ENCODE assay signal across 9 cellular contexts in genomic region chr3:149621218-149622005, GRCh38. TPM values are rescaled to one million over a fixed set of nuclear protein-coding genes. Genes with fewer than 3 reads are reported as not detected.
DNase-seq lines count a peak whose midpoint lies in the region; ATAC-seq and TF ChIP-seq lines count a peak whose summit lies in the region.
"Had no signal": no experiment of that assay in that cellular context is flagged by ENCODE, and none has a peak within 500 bp of the region (broad histone marks: within the 10 kb centered on the region; RNA-seq: fewer than 3 reads in every experiment).

No MANE protein-coding gene starts in this region.

- no peaks in the 10 kb centered on the region for H3K9me3 ChIP-seq in muscle layer of duodenum (ENCODE audit: control insufficient read depth in 1 of 2, low read length in 2 of 2)

- ATAC-seq in activated CD4-positive, alpha-beta T cell treated with anti-CD3 and anti-CD28 coated beads for 36 hours, result peak; percentile 73
- ATAC-seq in HG03103 (IDR thresholded peaks at IDR 0.05; ENCODE audit: low read depth, unreplicated experiment), result peak; percentile 63
- no peak for ATAC-seq in activated CD8-positive, alpha-beta T cell treated with anti-CD3 and anti-CD28 coated beads, Interleukin-2, amount 10 ng/mL, durations not matched to agents 7 days and 5 days
- no peak for ATAC-seq in GM19328 (IDR thresholded peaks at IDR 0.05; ENCODE audit: unreplicated experiment)

- no peak overlapping the region for H3K4me3 Mint-ChIP-seq in activated CD4-positive, alpha-beta T cell treated with anti-CD3 and anti-CD28 coated beads for 36 hours
- H3K4me3 Mint-ChIP-seq in activated CD8-positive, alpha-beta T cell treated with anti-CD3 and anti-CD28 coated beads, Interleukin-2, amount 10 ng/mL, durations not matched to agents 7 days and 5 days, result no peak overlapping the region
- H3K4me3 Mint-ChIP-seq in glutamatergic neuron (ENCODE audit: unreplicated experiment), result no peak overlapping the region

- H3K4me1 Mint-ChIP-seq in activated CD4-positive, alpha-beta T cell treated with anti-CD3 and anti-CD28 coated beads for 36 hours, result peaks cover 14% of the 10 kb centered on the region
- peaks cover 13% of the 10 kb centered on the region for H3K4me1 Mint-ChIP-seq in activated CD8-positive, alpha-beta T cell treated with anti-CD3 and anti-CD28 coated beads, Interleukin-2, amount 10 ng/mL, durations not matched to agents 7 days and 5 days (ENCODE audit: low read depth)
- no peaks in the 10 kb centered on the region for H3K4me1 Mint-ChIP-seq in glutamatergic neuron (ENCODE audit: low read depth, unreplicated experiment)

- H3K27ac Mint-ChIP-seq in activated CD4-positive, alpha-beta T cell treated with anti-CD3 and anti-CD28 coated beads for 36 hours, result no peak overlapping the region
- H3K27ac Mint-ChIP-seq in activated CD8-positive, alpha-beta T cell treated with anti-CD3 and anti-CD28 coated beads, Interleukin-2, amount 10 ng/mL, durations not matched to agents 7 days and 5 days, result no peak overlapping the region
- no peak overlapping the region for H3K27ac Mint-ChIP-seq in glutamatergic neuron (ENCODE audit: unreplicated experiment)

- peak; percentile 11 for DNase-seq in activated CD4-positive, alpha-beta T cell treated with anti-CD3 and anti-CD28 coated beads for 36 hours
- no peak for DNase-seq in activated CD4-positive, alpha-beta T cell treated with anti-CD3 and anti-CD28 coated beads, Interleukin-2, amount 50 U/mL, for 4 hours
- DNase-seq in activated CD8-positive, alpha-beta T cell treated with anti-CD3 and anti-CD28 coated beads, Interleukin-2, amount 10 ng/mL, durations not matched to agents 7 days and 5 days, result peak; percentile 21
- DNase-seq in glutamatergic neuron (no peak), NCI-H510A treated with DMSO at 0.1 percent for 48 hours (lab: John Stamatoyannopoulos, UW) (no peak)

- intact Hi-C loops in activated CD4-positive, alpha-beta T cell treated with anti-CD3 and anti-CD28 coated beads for 36 hours (cut with DNase I, micrococcal nuclease), result loop anchor here (1.0 kb wide), 1 partner anchor 81 kb away; no protein-coding TSS in a partner anchor

- POLR2A ChIA-PET in activated CD4-positive, alpha-beta T cell treated with anti-CD3 and anti-CD28 coated beads for 36 hours (lab: Charles Lee), result no interaction called here
- POLR2A ChIA-PET in activated CD8-positive, alpha-beta T cell treated with anti-CD3 and anti-CD28 coated beads, Interleukin-2, amount 10 ng/mL, durations not matched to agents 7 days and 5 days (lab: Charles Lee), result no interaction called here

- H3K36me3 Mint-ChIP-seq in activated CD4-positive, alpha-beta T cell treated with anti-CD3 and anti-CD28 coated beads for 36 hours (ENCODE audit: low read depth), result no peaks in the 10 kb centered on the region
- H3K36me3 Mint-ChIP-seq in activated CD8-positive, alpha-beta T cell treated with anti-CD3 and anti-CD28 coated beads, Interleukin-2, amount 10 ng/mL, durations not matched to agents 7 days and 5 days (ENCODE audit: low read depth), result no peaks in the 10 kb centered on the region
- H3K36me3 Mint-ChIP-seq in glutamatergic neuron (ENCODE audit: unreplicated experiment), result no peaks in the 10 kb centered on the region

- peak overlapping the region; percentile 25 for H3K27ac ChIP-seq in muscle layer of duodenum (ENCODE audit: low read length)
- H3K27ac ChIP-seq: C4-2B had no signal

- no peak overlapping the region for H3K4me3 ChIP-seq in muscle layer of duodenum (ENCODE audit: low read depth in 1 of 2, low read length in 2 of 2)

- no peak for TF ChIP-seq CTCF in glutamatergic neuron (IDR thresholded peaks at IDR 0.05; ENCODE audit: partially characterized antibody, unreplicated experiment)

- H3K27me3 Mint-ChIP-seq in activated CD4-positive, alpha-beta T cell treated with anti-CD3 and anti-CD28 coated beads for 36 hours, result peaks cover 16% of the 10 kb centered on the region
- H3K27me3 Mint-ChIP-seq in activated CD8-positive, alpha-beta T cell treated with anti-CD3 and anti-CD28 coated beads, Interleukin-2, amount 10 ng/mL, durations not matched to agents 7 days and 5 days (ENCODE audit: low read depth), result peaks cover 21% of the 10 kb centered on the region
- no peaks in the 10 kb centered on the region for H3K27me3 Mint-ChIP-seq in glutamatergic neuron (ENCODE audit: unreplicated experiment)

- H3K4me1 ChIP-seq in muscle layer of duodenum (ENCODE audit: control insufficient read depth in 1 of 2, insufficient read depth in 2 of 2, low read length in 2 of 2), result peaks cover 4 to 39% of the 10 kb centered on the region in 2 donors

- no peaks in the 10 kb centered on the region for H3K27me3 ChIP-seq in muscle layer of duodenum (ENCODE audit: low read depth, low read length)

- CTCF ChIA-PET in activated CD4-positive, alpha-beta T cell treated with anti-CD3 and anti-CD28 coated beads for 36 hours (lab: Charles Lee), result no interaction called here
- CTCF ChIA-PET in activated CD8-positive, alpha-beta T cell treated with anti-CD3 and anti-CD28 coated beads, Interleukin-2, amount 10 ng/mL, durations not matched to agents 7 days and 5 days (lab: Charles Lee), result interaction anchor here (0.8 to 1.1 kb wide), 2 partner anchors 12 to 39 kb away, joined by 3 to 5 read pairs; no protein-coding TSS in a partner anchor

- H3K9me3 Mint-ChIP-seq in activated CD4-positive, alpha-beta T cell treated with anti-CD3 and anti-CD28 coated beads for 36 hours (ENCODE audit: low read depth), result no peaks in the 10 kb centered on the region
- no peaks in the 10 kb centered on the region for H3K9me3 Mint-ChIP-seq in activated CD8-positive, alpha-beta T cell treated with anti-CD3 and anti-CD28 coated beads, Interleukin-2, amount 10 ng/mL, durations not matched to agents 7 days and 5 days (ENCODE audit: insufficient read depth)
- H3K9me3 Mint-ChIP-seq in glutamatergic neuron (ENCODE audit: unreplicated experiment), result no peaks in the 10 kb centered on the region

- peaks cover 0 to 4% of the 10 kb centered on the region in 2 donors for H3K36me3 ChIP-seq in muscle layer of duodenum (ENCODE audit: control insufficient read depth in 1 of 2, insufficient read depth in 2 of 2, low read length in 2 of 2)

RNA-seq across cellular contexts. Expression of gene WWTR1, which starts 36.4 kb away (rescaled TPM):
- total RNA-seq in activated CD4-positive, alpha-beta T cell treated with anti-CD3 and anti-CD28 coated beads for 36 hours, result under 1 TPM; 0.46 to 0.54 TPM
- total RNA-seq in activated CD8-positive, alpha-beta T cell treated with anti-CD3 and anti-CD28 coated beads, Interleukin-2, amount 10 ng/mL, durations not matched to agents 7 days and 5 days, result under 1 TPM; 0.31 to 0.53 TPM
- 2.3 TPM for total RNA-seq in glutamatergic neuron (ENCODE audit: unreplicated experiment)

Comparison
In these comparisons a context has a peak if more than half of its experiments do, and no peak if none do; other contexts are left out.
1. DNase-seq: peak in activated CD4-positive, alpha-beta T cell treated with anti-CD3 and anti-CD28 coated beads for 36 hours (single experiment) and activated CD8-positive, alpha-beta T cell treated with anti-CD3 and anti-CD28 coated beads, Interleukin-2, amount 10 ng/mL, durations not matched to agents 7 days and 5 days (single experiment); none in activated CD4-positive, alpha-beta T cell treated with anti-CD3 and anti-CD28 coated beads, Interleukin-2, amount 50 U/mL, for 4 hours (0 of 2), glutamatergic neuron (single experiment) and NCI-H510A treated with DMSO at 0.1 percent for 48 hours (single experiment).
2. ATAC-seq: peak in activated CD4-positive, alpha-beta T cell treated with anti-CD3 and anti-CD28 coated beads for 36 hours (single experiment) and HG03103 (single experiment); none in activated CD8-positive, alpha-beta T cell treated with anti-CD3 and anti-CD28 coated beads, Interleukin-2, amount 10 ng/mL, durations not matched to agents 7 days and 5 days (single experiment) and GM19328 (single experiment).